Comparison of ENCODE assay signal across 40 cellular contexts in the genomic region with DNA sequence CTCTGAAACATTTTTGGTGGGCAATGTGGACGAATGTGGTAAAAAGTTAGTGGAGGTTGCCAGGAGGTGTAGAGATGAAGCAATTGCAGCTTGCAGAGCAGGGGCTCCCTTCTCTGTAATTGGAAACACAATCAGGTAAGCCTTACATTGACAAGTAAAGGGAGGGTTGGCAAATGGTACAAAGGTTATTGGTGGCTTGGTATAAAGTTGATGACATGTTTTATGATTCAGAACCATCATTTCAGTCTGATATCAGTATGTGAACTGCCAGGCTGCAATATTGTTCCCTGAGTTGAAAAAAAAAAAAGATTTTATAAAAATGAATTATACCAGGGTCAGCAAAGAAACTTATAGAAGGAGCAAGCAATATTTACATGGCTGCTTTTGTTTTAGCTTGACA. TPM values are rescaled to one million over a fixed set of nuclear protein-coding genes. Genes with fewer than 3 reads are reported as not detected.
"Had no signal": no experiment of that assay in that cellular context is flagged by ENCODE, and none has a peak within 500 bp of the region (broad histone marks: within the 10 kb centered on the region; RNA-seq: fewer than 3 reads in every experiment).

No MANE protein-coding gene starts in this region.

- ATAC-seq: activated CD4-positive, alpha-beta T cell treated with anti-CD3 and anti-CD28 coated beads for 36 hours; activated CD8-positive, alpha-beta memory T cell treated with anti-CD3 and anti-CD28 coated beads, Interleukin-2, amount 10 ng/mL, durations not matched to agents 7 days and 5 days; activated CD8-positive, alpha-beta T cell treated with anti-CD3 and anti-CD28 coated beads, Interleukin-2, amount 10 ng/mL, durations not matched to agents 7 days and 5 days; activated naive CD8-positive, alpha-beta T cell treated with anti-CD3 and anti-CD28 coated beads, Interleukin-2, amount 50 U/mL, for 24 hours; gastroesophageal sphincter; heart right ventricle; T-helper 17 cell had no signal

- FAIRE-seq: endometrium, endothelial cell of umbilical vein had no signal

- DNase-seq: activated CD4-positive, alpha-beta memory T cell treated with anti-CD3 and anti-CD28 coated beads for 36 hours; activated CD4-positive, alpha-beta T cell treated with anti-CD3 and anti-CD28 coated beads for 36 hours; activated CD4-positive, alpha-beta T cell treated with anti-CD3 and anti-CD28 coated beads, Interleukin-2, amount 10 ng/mL, durations not matched to agents 24 days and 14 days; activated CD4-positive, CD25-positive, alpha-beta regulatory T cell; activated CD4-positive, CD25-positive, alpha-beta regulatory T cell treated with anti-CD3 and anti-CD28 coated beads, Interleukin-2, amount 50 U/mL, for 72 hours; activated CD8-positive, alpha-beta memory T cell treated with anti-CD3 and anti-CD28 coated beads, Interleukin-2, amount 10 ng/mL, durations not matched to agents 7 days and 5 days; activated CD8-positive, alpha-beta memory T cell treated with anti-CD3 and anti-CD28 coated beads, Interleukin-2, amount 50 U/mL, for 4 hours; activated CD8-positive, alpha-beta T cell treated with anti-CD3 and anti-CD28 coated beads, Interleukin-2, amount 10 ng/mL, durations not matched to agents 7 days and 5 days; activated effector memory CD4-positive, alpha-beta T cell treated with anti-CD3 and anti-CD28 coated beads, Interleukin-2, amount 50 U/mL, for 16 hours; activated naive CD4-positive, alpha-beta T cell treated with anti-CD3 and anti-CD28 coated beads for 36 hours; activated naive CD8-positive, alpha-beta T cell treated with anti-CD3 and anti-CD28 coated beads for 36 hours; activated naive CD8-positive, alpha-beta T cell treated with anti-CD3 and anti-CD28 coated beads, Interleukin-2, amount 50 U/mL, for 24 hours; activated T-cell treated with anti-CD3 and anti-CD28 coated beads, Interleukin-2, amount 50 U/mL, for 1 hour; activated T-cell treated with anti-CD3 and anti-CD28 coated beads, Interleukin-2, amount 50 U/mL, for 48 hours; adrenal gland; amygdala; central memory CD4-positive, alpha-beta T cell; cerebellar nuclear complex; colonic mucosa; effector CD8-positive, alpha-beta T cell; esophagus squamous epithelium; foreskin melanocyte; heart right ventricle; T-helper 17 cell had no signal

- H3K27me3 ChIP-seq: adrenal gland, ascending aorta, breast epithelium, colonic mucosa, gastroesophageal sphincter had no signal

- H3K27ac Mint-ChIP-seq: activated CD4-positive, alpha-beta memory T cell treated with anti-CD3 and anti-CD28 coated beads for 36 hours; activated CD4-positive, alpha-beta T cell treated with anti-CD3 and anti-CD28 coated beads for 36 hours; activated CD4-positive, alpha-beta T cell treated with anti-CD3 and anti-CD28 coated beads, Interleukin-2, amount 10 ng/mL, durations not matched to agents 24 days and 14 days; activated CD8-positive, alpha-beta memory T cell treated with anti-CD3 and anti-CD28 coated beads, Interleukin-2, amount 10 ng/mL, durations not matched to agents 7 days and 5 days; activated CD8-positive, alpha-beta T cell treated with anti-CD3 and anti-CD28 coated beads, Interleukin-2, amount 10 ng/mL, durations not matched to agents 7 days and 5 days; activated naive CD4-positive, alpha-beta T cell treated with anti-CD3 and anti-CD28 coated beads for 36 hours; activated naive CD4-positive, alpha-beta T cell treated with anti-CD3 and anti-CD28 coated beads, Interleukin-2, amount 50 U/mL, for 24 hours; activated naive CD8-positive, alpha-beta T cell treated with anti-CD3 and anti-CD28 coated beads for 36 hours; activated naive CD8-positive, alpha-beta T cell treated with anti-CD3 and anti-CD28 coated beads, Interleukin-2, amount 50 U/mL, for 24 hours; activated T-helper 1 cell treated with anti-CD3 and anti-CD28 coated beads, Interleukin-12 subunit alpha, Interleukin-12 subunit beta, Interleukin-2, Interleukin-4 antibody, amounts not matched to agents 30 ng/mL and 10 ng/mL and 1 ng/mL, durations not matched to agents 14 hours and 24 hours and 36 hours; activated T-helper 2 cell treated with anti-CD3 and anti-CD28 coated beads, Interferon-gamma antibody, Interleukin-2, Interleukin-4, amounts not matched to agents 10 μg/mL and 5 μg/mL and 100 μg/mL, durations not matched to agents 14 hours and 24 hours and 36 hours; T-helper 17 cell had no signal

- H3K4me1 ChIP-seq: adrenal gland, ascending aorta, breast epithelium, colonic mucosa, esophagus squamous epithelium, gastroesophageal sphincter, heart right ventricle had no signal

- H3K4me3 Mint-ChIP-seq: activated CD4-positive, alpha-beta memory T cell treated with anti-CD3 and anti-CD28 coated beads for 36 hours; activated CD4-positive, alpha-beta T cell treated with anti-CD3 and anti-CD28 coated beads for 36 hours; activated CD4-positive, alpha-beta T cell treated with anti-CD3 and anti-CD28 coated beads, Interleukin-2, amount 10 ng/mL, durations not matched to agents 24 days and 14 days; activated CD8-positive, alpha-beta memory T cell treated with anti-CD3 and anti-CD28 coated beads, Interleukin-2, amount 10 ng/mL, durations not matched to agents 7 days and 5 days; activated CD8-positive, alpha-beta T cell treated with anti-CD3 and anti-CD28 coated beads, Interleukin-2, amount 10 ng/mL, durations not matched to agents 7 days and 5 days; activated naive CD4-positive, alpha-beta T cell treated with anti-CD3 and anti-CD28 coated beads for 36 hours; activated naive CD4-positive, alpha-beta T cell treated with anti-CD3 and anti-CD28 coated beads, Interleukin-2, amount 50 U/mL, for 24 hours; activated naive CD8-positive, alpha-beta T cell treated with anti-CD3 and anti-CD28 coated beads for 36 hours; activated naive CD8-positive, alpha-beta T cell treated with anti-CD3 and anti-CD28 coated beads, Interleukin-2, amount 50 U/mL, for 24 hours; activated T-helper 1 cell treated with anti-CD3 and anti-CD28 coated beads, Interleukin-12 subunit alpha, Interleukin-12 subunit beta, Interleukin-2, Interleukin-4 antibody, amounts not matched to agents 30 ng/mL and 10 ng/mL and 1 ng/mL, durations not matched to agents 14 hours and 24 hours and 36 hours; T-helper 17 cell had no signal

- H3K4me3 ChIP-seq: adrenal gland, ascending aorta, breast epithelium, cardiac muscle cell, colonic mucosa, esophagus squamous epithelium, gastroesophageal sphincter, heart right ventricle had no signal

- H3K36me3 Mint-ChIP-seq: activated CD8-positive, alpha-beta memory T cell treated with anti-CD3 and anti-CD28 coated beads, Interleukin-2, amount 10 ng/mL, durations not matched to agents 7 days and 5 days had no signal

- H3K9me3 Mint-ChIP-seq: activated CD4-positive, alpha-beta memory T cell treated with anti-CD3 and anti-CD28 coated beads for 36 hours; activated CD4-positive, alpha-beta T cell treated with anti-CD3 and anti-CD28 coated beads, Interleukin-2, amount 10 ng/mL, durations not matched to agents 24 days and 14 days; activated naive CD4-positive, alpha-beta T cell treated with anti-CD3 and anti-CD28 coated beads for 36 hours; activated naive CD4-positive, alpha-beta T cell treated with anti-CD3 and anti-CD28 coated beads, Interleukin-2, amount 50 U/mL, for 24 hours; activated naive CD8-positive, alpha-beta T cell treated with anti-CD3 and anti-CD28 coated beads for 36 hours; activated naive CD8-positive, alpha-beta T cell treated with anti-CD3 and anti-CD28 coated beads, Interleukin-2, amount 50 U/mL, for 24 hours; activated T-helper 1 cell treated with anti-CD3 and anti-CD28 coated beads, Interleukin-12 subunit alpha, Interleukin-12 subunit beta, Interleukin-2, Interleukin-4 antibody, amounts not matched to agents 30 ng/mL and 10 ng/mL and 1 ng/mL, durations not matched to agents 14 hours and 24 hours and 36 hours; activated T-helper 2 cell treated with anti-CD3 and anti-CD28 coated beads, Interferon-gamma antibody, Interleukin-2, Interleukin-4, amounts not matched to agents 10 μg/mL and 5 μg/mL and 100 μg/mL, durations not matched to agents 14 hours and 24 hours and 36 hours had no signal

- H3K36me3 ChIP-seq: adrenal gland, ascending aorta, breast epithelium, cardiac muscle cell, colonic mucosa, esophagus squamous epithelium had no signal

- H3K9me3 ChIP-seq: adrenal gland, ascending aorta, breast epithelium, colonic mucosa, esophagus squamous epithelium, gastroesophageal sphincter, heart right ventricle had no signal

- H3K27ac ChIP-seq: adrenal gland, ascending aorta, breast epithelium, cardiac muscle cell, colonic mucosa, epithelial cell of prostate, esophagus squamous epithelium, gastroesophageal sphincter, heart right ventricle had no signal

- H3K4me1 Mint-ChIP-seq: activated CD4-positive, alpha-beta T cell treated with anti-CD3 and anti-CD28 coated beads for 36 hours; activated naive CD4-positive, alpha-beta T cell treated with anti-CD3 and anti-CD28 coated beads, Interleukin-2, amount 50 U/mL, for 24 hours; activated naive CD8-positive, alpha-beta T cell treated with anti-CD3 and anti-CD28 coated beads for 36 hours; activated naive CD8-positive, alpha-beta T cell treated with anti-CD3 and anti-CD28 coated beads, Interleukin-2, amount 50 U/mL, for 24 hours; T-helper 17 cell had no signal

RNA-seq across cellular contexts. Expression of a gene that starts 14.4 kb away (rescaled TPM):
- total RNA-seq: activated CD4-positive, alpha-beta memory T cell treated with anti-CD3 and anti-CD28 coated beads for 36 hours; activated CD4-positive, alpha-beta T cell treated with anti-CD3 and anti-CD28 coated beads for 36 hours; activated CD4-positive, alpha-beta T cell treated with anti-CD3 and anti-CD28 coated beads, Interleukin-2, amount 10 ng/mL, durations not matched to agents 24 days and 14 days; activated CD8-positive, alpha-beta memory T cell treated with anti-CD3 and anti-CD28 coated beads for 36 hours; activated CD8-positive, alpha-beta memory T cell treated with anti-CD3 and anti-CD28 coated beads, Interleukin-2, amount 10 ng/mL, durations not matched to agents 7 days and 5 days; activated CD8-positive, alpha-beta T cell treated with anti-CD3 and anti-CD28 coated beads, Interleukin-2, amount 10 ng/mL, durations not matched to agents 7 days and 5 days; activated naive CD4-positive, alpha-beta T cell treated with anti-CD3 and anti-CD28 coated beads for 36 hours; activated T-helper 1 cell treated with anti-CD3 and anti-CD28 coated beads, Interleukin-12 subunit alpha, Interleukin-12 subunit beta, Interleukin-2, Interleukin-4 antibody, amounts not matched to agents 30 ng/mL and 10 ng/mL and 1 ng/mL, durations not matched to agents 14 hours and 24 hours and 36 hours; ascending aorta; cardiac muscle cell; endothelial cell of umbilical vein; esophagus squamous epithelium; fibroblast of lung; fibroblast of villous mesenchyme; glomerular endothelial cell; T-helper 17 cell had no signal
- polyA plus RNA-seq: cardiac muscle cell had no signal

RNA-seq across cellular contexts. Expression of a gene that starts 31.8 kb away (rescaled TPM):
- total RNA-seq: activated CD4-positive, alpha-beta memory T cell treated with anti-CD3 and anti-CD28 coated beads for 36 hours; activated CD4-positive, alpha-beta T cell treated with anti-CD3 and anti-CD28 coated beads for 36 hours; activated CD8-positive, alpha-beta memory T cell treated with anti-CD3 and anti-CD28 coated beads for 36 hours; activated CD8-positive, alpha-beta T cell treated with anti-CD3 and anti-CD28 coated beads, Interleukin-2, amount 10 ng/mL, durations not matched to agents 7 days and 5 days; activated naive CD4-positive, alpha-beta T cell treated with anti-CD3 and anti-CD28 coated beads for 36 hours; activated naive CD8-positive, alpha-beta T cell treated with anti-CD3 and anti-CD28 coated beads for 36 hours; activated T-helper 1 cell treated with anti-CD3 and anti-CD28 coated beads, Interleukin-12 subunit alpha, Interleukin-12 subunit beta, Interleukin-2, Interleukin-4 antibody, amounts not matched to agents 30 ng/mL and 10 ng/mL and 1 ng/mL, durations not matched to agents 14 hours and 24 hours and 36 hours; ascending aorta; cardiac muscle cell; colonic mucosa; dermis microvascular lymphatic vessel endothelial cell; endothelial cell of umbilical vein; esophagus squamous epithelium; fibroblast of lung; gastroesophageal sphincter; T-helper 17 cell had no signal
- polyA plus RNA-seq: endothelial cell of umbilical vein, esophagus, fibroblast of lung, heart right ventricle had no signal
